9 cellular contexts compared by ENCODE assay signal in the genomic region with DNA sequence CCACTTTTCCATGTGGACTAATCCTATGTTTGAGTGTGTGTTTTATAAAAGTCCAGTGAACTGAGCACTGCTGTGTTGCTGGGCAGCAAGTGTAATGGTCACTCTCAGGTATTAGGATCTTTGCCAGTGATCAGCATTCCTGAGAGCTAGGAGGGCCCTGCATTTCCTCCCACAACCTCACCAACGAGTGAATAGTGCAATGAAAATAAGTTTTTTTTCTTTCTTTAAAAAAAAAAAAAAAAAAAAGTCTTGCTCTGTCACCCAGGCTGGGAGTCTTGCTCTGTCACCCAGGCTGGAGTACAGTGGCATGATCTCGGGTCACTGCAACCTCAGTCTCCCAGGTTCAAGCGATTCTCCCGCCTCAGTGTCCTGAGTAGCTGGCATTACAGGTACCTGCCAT.
"Had no signal": no experiment of that assay in that cellular context is flagged by ENCODE, and none has a peak within 500 bp of the region (broad histone marks: within the 10 kb centered on the region; RNA-seq: fewer than 3 reads in every experiment).

No MANE protein-coding gene starts in this region.

- FAIRE-seq: H1 had no signal

- H3K4me1 ChIP-seq: HAP-1 had no signal

- H3K9ac ChIP-seq: GM23248 had no signal

- H3K4me3 ChIP-seq: GM23248, GM23338, HAP-1 had no signal

- ATAC-seq: GM23338, HCT116 had no signal

- DNase-seq: GM23248, GOT3, H7, H9, HCEC 1CT had no signal

- H3K27ac ChIP-seq: GM23248 had no signal

- H3K36me3 ChIP-seq: HAP-1 had no signal

- H3K4me2 ChIP-seq: GM23338 had no signal

- H2AFZ ChIP-seq: GM23248, GM23338 had no signal

- H3K9me3 ChIP-seq: HAP-1 had no signal
